In genomic region chr10:34480345-34480744, GRCh38 we compare ENCODE assay signal across 31 cellular contexts.
"Had no signal": no experiment of that assay in that cellular context is flagged by ENCODE, and none has a peak within 500 bp of the region (broad histone marks: within the 10 kb centered on the region; RNA-seq: fewer than 3 reads in every experiment).

No MANE protein-coding gene starts in this region.

- H3K9me3 Mint-ChIP-seq: activated CD8-positive, alpha-beta T cell treated with anti-CD3 and anti-CD28 coated beads for 36 hours; activated naive CD8-positive, alpha-beta T cell treated with anti-CD3 and anti-CD28 coated beads, Interleukin-2, amount 50 U/mL, for 24 hours; activated T-cell treated with anti-CD3 and anti-CD28 coated beads, Interleukin-2, amount 50 U/mL, for 4 hours; activated T-helper 17 cell treated with anti-CD3 and anti-CD28 coated beads, Interleukin-2, amount 50 U/mL, for 72 hours; immature natural killer cell; nephron; stimulated activated naive B cell treated with anti-CD40 and anti-IgM and Interleukin-4, amounts not matched to agents 10 μg/mL and 1 μg/mL and 100 μg/mL, for 72 hours; WTC11 had no signal

- ATAC-seq: activated CD8-positive, alpha-beta T cell treated with anti-CD3 and anti-CD28 coated beads for 36 hours; activated naive CD8-positive, alpha-beta T cell treated with anti-CD3 and anti-CD28 coated beads, Interleukin-2, amount 50 U/mL, for 24 hours; activated T-cell treated with anti-CD3 and anti-CD28 coated beads, Interleukin-2, amount 50 U/mL, for 4 hours; activated T-helper 17 cell treated with anti-CD3 and anti-CD28 coated beads, Interleukin-2, amount 50 U/mL, for 72 hours; gastrocnemius medialis; lower lobe of right lung; pancreas; psoas muscle; SK-N-SH treated with all-trans-retinoic acid at 6 μM for 48 hours; stimulated activated naive B cell treated with anti-CD40 and anti-IgM and Interleukin-4, amounts not matched to agents 10 μg/mL and 1 μg/mL and 100 μg/mL, for 72 hours; T-helper 17 cell; upper lobe of right lung; WTC11 had no signal

- H3K27ac ChIP-seq: breast epithelium, gastrocnemius medialis, lower lobe of right lung, pancreas, psoas muscle, stomach, thyroid gland, upper lobe of right lung had no signal

- H3K27ac Mint-ChIP-seq: activated CD8-positive, alpha-beta T cell treated with anti-CD3 and anti-CD28 coated beads for 36 hours; activated naive CD8-positive, alpha-beta T cell treated with anti-CD3 and anti-CD28 coated beads, Interleukin-2, amount 50 U/mL, for 24 hours; activated T-helper 17 cell treated with anti-CD3 and anti-CD28 coated beads, Interleukin-2, amount 50 U/mL, for 72 hours; immature natural killer cell; nephron; stimulated activated naive B cell treated with anti-CD40 and anti-IgM and Interleukin-4, amounts not matched to agents 10 μg/mL and 1 μg/mL and 100 μg/mL, for 72 hours; T-helper 17 cell had no signal

- H3K4me1 ChIP-seq: breast epithelium, gastrocnemius medialis, lower lobe of right lung, pancreas, psoas muscle, stomach, thyroid gland, upper lobe of right lung had no signal

- H3K4me3 Mint-ChIP-seq: activated CD8-positive, alpha-beta T cell treated with anti-CD3 and anti-CD28 coated beads for 36 hours; activated naive CD8-positive, alpha-beta T cell treated with anti-CD3 and anti-CD28 coated beads, Interleukin-2, amount 50 U/mL, for 24 hours; activated T-cell treated with anti-CD3 and anti-CD28 coated beads, Interleukin-2, amount 50 U/mL, for 4 hours; activated T-helper 17 cell treated with anti-CD3 and anti-CD28 coated beads, Interleukin-2, amount 50 U/mL, for 72 hours; central memory CD8-positive, alpha-beta T cell; immature natural killer cell; nephron; stimulated activated naive B cell treated with anti-CD40 and anti-IgM and Interleukin-4, amounts not matched to agents 10 μg/mL and 1 μg/mL and 100 μg/mL, for 72 hours; T-helper 17 cell; WTC11 had no signal

- H3K4me3 ChIP-seq: breast epithelium, gastrocnemius medialis, lower lobe of right lung, pancreas, psoas muscle, stomach, thyroid gland, upper lobe of right lung had no signal

- H3K36me3 Mint-ChIP-seq: immature natural killer cell; stimulated activated naive B cell treated with anti-CD40 and anti-IgM and Interleukin-4, amounts not matched to agents 10 μg/mL and 1 μg/mL and 100 μg/mL, for 72 hours; WTC11 had no signal

- H3K36me3 ChIP-seq: breast epithelium, gastrocnemius medialis, lower lobe of right lung, pancreas, stomach, thyroid gland, upper lobe of right lung had no signal

- DNase-seq: activated CD4-positive, alpha-beta T cell treated with anti-CD3 and anti-CD28 coated beads for 1 hour; activated CD4-positive, alpha-beta T cell treated with anti-CD3 and anti-CD28 coated beads, Interleukin-2, amount 50 U/mL, for 1 hour; activated CD8-positive, alpha-beta T cell treated with anti-CD3 and anti-CD28 coated beads for 36 hours; activated gamma-delta T cell treated with Interleukin-2 at 50 U/mL for 16 hours; activated naive CD4-positive, alpha-beta T cell treated with anti-CD3 and anti-CD28 coated beads, Interleukin-2, amount 50 U/mL, for 16 hours; activated naive CD8-positive, alpha-beta T cell treated with anti-CD3 and anti-CD28 coated beads, Interleukin-2, amount 50 U/mL, for 24 hours; activated T-cell treated with anti-CD3 and anti-CD28 coated beads, Interleukin-2, amount 50 U/mL, for 4 hours; amygdala; dermis blood vessel endothelial cell; effector CD4-positive, alpha-beta T cell; gastrocnemius medialis; hippocampal formation; immature natural killer cell; lower lobe of right lung; mesendoderm; pancreas; psoas muscle; stimulated activated CD4-positive, alpha-beta T cell treated with anti-CD3 and anti-CD28 coated beads, Interleukin-15, amount 100 ng/mL, for 24 hours; stimulated activated CD4-positive, alpha-beta T cell treated with anti-CD3 and anti-CD28 coated beads, Interleukin-2, amount 100 ng/mL, for 24 hours; stimulated activated naive B cell treated with anti-CD40 and anti-IgM and Interleukin-4, amounts not matched to agents 10 μg/mL and 1 μg/mL and 100 μg/mL, for 72 hours; stomach; T-helper 17 cell; T1000; thyroid gland; upper lobe of right lung had no signal

- H3K9me3 ChIP-seq: breast epithelium, gastrocnemius medialis, lower lobe of right lung, pancreas, psoas muscle, stomach, thyroid gland, upper lobe of right lung had no signal

- H3K27me3 ChIP-seq: breast epithelium, gastrocnemius medialis, pancreas, stomach, thyroid gland, upper lobe of right lung had no signal

- H3K27me3 Mint-ChIP-seq: activated CD8-positive, alpha-beta T cell treated with anti-CD3 and anti-CD28 coated beads for 36 hours; central memory CD8-positive, alpha-beta T cell; stimulated activated naive B cell treated with anti-CD40 and anti-IgM and Interleukin-4, amounts not matched to agents 10 μg/mL and 1 μg/mL and 100 μg/mL, for 72 hours had no signal

- H3K4me1 Mint-ChIP-seq: activated naive CD8-positive, alpha-beta T cell treated with anti-CD3 and anti-CD28 coated beads, Interleukin-2, amount 50 U/mL, for 24 hours; activated T-helper 17 cell treated with anti-CD3 and anti-CD28 coated beads, Interleukin-2, amount 50 U/mL, for 72 hours; central memory CD8-positive, alpha-beta T cell; immature natural killer cell; stimulated activated naive B cell treated with anti-CD40 and anti-IgM and Interleukin-4, amounts not matched to agents 10 μg/mL and 1 μg/mL and 100 μg/mL, for 72 hours had no signal
